ENCODE assay signal across 8 cellular contexts in the genomic region with DNA sequence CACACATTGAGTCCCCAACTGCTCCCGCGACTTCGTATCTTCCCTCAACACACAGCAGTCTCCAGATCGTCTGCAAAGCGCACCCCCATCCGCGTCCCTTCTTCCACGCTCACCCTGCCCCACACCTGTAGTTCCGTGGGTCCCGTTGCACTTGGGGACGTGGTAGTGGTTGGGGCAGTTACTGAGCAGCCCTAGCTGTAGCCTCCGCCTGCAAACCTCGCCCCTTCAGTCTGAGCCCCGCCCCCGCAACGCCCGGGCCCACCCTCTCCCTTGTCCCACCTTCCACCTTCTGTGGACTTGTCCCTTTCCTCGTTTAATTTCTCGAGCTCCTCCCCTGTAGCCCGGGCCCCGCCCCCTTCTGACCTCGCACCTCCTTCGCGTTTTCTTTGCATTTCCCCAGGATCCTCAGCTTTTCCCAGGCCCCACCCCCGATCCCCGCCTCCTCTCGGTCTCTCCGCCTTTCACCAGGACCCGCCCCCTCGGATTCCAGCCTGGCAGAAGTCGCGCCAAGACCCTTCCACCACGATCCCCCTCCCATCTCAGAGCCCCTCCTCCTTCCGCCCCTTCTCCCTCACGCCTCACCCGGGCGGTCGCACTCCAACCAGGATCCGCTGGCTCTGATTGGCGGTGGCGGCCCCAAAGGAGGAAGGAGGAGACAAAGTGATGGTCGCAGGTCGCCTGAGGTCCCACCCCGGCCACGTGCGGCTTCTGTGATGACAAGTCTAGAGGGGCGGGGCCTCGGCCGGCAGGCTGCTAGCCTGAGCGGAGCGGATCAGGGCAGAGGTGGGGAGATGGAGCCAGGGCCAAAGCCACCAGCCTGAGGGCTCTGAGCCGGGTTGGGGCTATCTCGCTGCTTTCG. TPM values are rescaled to one million over a fixed set of nuclear protein-coding genes. Genes with fewer than 3 reads are reported as not detected.
DNase-seq lines count a peak whose midpoint lies in the region; ATAC-seq and TF ChIP-seq lines count a peak whose summit lies in the region.

A gene with protein sequence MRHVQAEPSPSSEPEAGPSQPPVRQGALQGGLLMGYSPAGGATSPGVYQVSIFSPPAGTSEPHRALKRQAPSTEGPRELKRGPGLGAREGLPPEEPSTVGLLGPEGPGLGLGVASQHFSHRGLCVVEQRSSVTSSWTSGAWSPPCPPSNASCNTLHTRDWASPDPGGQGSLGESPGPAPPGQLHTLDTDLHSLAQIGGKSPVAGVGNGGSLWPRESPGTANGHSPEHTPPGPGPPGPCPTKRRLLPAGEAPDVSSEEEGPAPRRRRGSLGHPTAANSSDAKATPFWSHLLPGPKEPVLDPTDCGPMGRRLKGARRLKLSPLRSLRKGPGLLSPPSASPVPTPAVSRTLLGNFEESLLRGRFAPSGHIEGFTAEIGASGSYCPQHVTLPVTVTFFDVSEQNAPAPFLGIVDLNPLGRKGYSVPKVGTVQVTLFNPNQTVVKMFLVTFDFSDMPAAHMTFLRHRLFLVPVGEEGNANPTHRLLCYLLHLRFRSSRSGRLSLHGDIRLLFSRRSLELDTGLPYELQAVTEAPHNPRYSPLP (minus strand): TSS at position 183 of the 859 bp plus-strand sequence. CDS start 7,588 bp downstream, outside the sequence.

- peaks cover 49% of the 10 kb centered on the region for H3K4me1 Mint-ChIP-seq in activated T-cell treated with anti-CD3 and anti-CD28 coated beads, Interleukin-2, amount 50 U/mL, for 4 hours (ENCODE audit: low read depth)

- H3K4me1 ChIP-seq in esophagus (ENCODE audit: control insufficient read depth in 2 of 2, insufficient read depth in 2 of 2, low read length in 1 of 2) (peaks cover 0 to 3% of the 10 kb centered on the region in 2 donors), muscle layer of colon (ENCODE audit: insufficient read depth, low read length) (peaks cover 41% of the 10 kb centered on the region)

- H3K36me3 ChIP-seq in esophagus (ENCODE audit: control insufficient read depth in 2 of 2, insufficient read depth in 2 of 2, low read length in 1 of 2) (no peaks in the 10 kb centered on the region), muscle layer of colon (ENCODE audit: insufficient read depth, low read length) (no peaks in the 10 kb centered on the region)

- H3K27ac ChIP-seq in esophagus (ENCODE audit: low read depth in 2 of 2, low read length in 1 of 2) = peak within 1 kb of the TSS; percentile 91 to 96
- H3K27ac ChIP-seq in muscle layer of colon (ENCODE audit: low read depth, low read length) = peak within 1 kb of the TSS; percentile 78

- H3K4me3 ChIP-seq in esophagus (ENCODE audit: low read depth in 1 of 2, low read length in 2 of 2) (peak within 1 kb of the TSS; percentile 63 to 70), muscle layer of colon (ENCODE audit: low read depth in 1 of 2, low read length in 2 of 2) (peak within 1 kb of the TSS; percentile 51 to 77)

- peaks cover 1% of the 10 kb centered on the region for H3K27me3 Mint-ChIP-seq in activated T-cell treated with anti-CD3 and anti-CD28 coated beads, Interleukin-2, amount 50 U/mL, for 4 hours (ENCODE audit: low read depth)

- ATAC-seq in GM21717 (IDR thresholded peaks at IDR 0.05; ENCODE audit: unreplicated experiment) = peak; percentile 63
- ATAC-seq in activated T-cell treated with anti-CD3 and anti-CD28 coated beads, Interleukin-2, amount 50 U/mL, for 4 hours = peak; percentile 75

- H3K27me3 ChIP-seq in esophagus (ENCODE audit: control insufficient read depth in 1 of 2, insufficient read depth in 2 of 2, low read length in 2 of 2) = no peaks in the 10 kb centered on the region
- H3K27me3 ChIP-seq in muscle layer of colon (ENCODE audit: control insufficient read depth in 1 of 2, insufficient read depth in 2 of 2, low read length in 2 of 2) = no peaks in the 10 kb centered on the region

- no peaks in the 10 kb centered on the region for H3K36me3 Mint-ChIP-seq in activated T-cell treated with anti-CD3 and anti-CD28 coated beads, Interleukin-2, amount 50 U/mL, for 4 hours (ENCODE audit: insufficient read depth)

- 0 to 1% methylated on average over 54 of the region's 54 CpGs for WGBS in esophagus, 2 donors

- DNase-seq in DMS153 treated with DMSO at 0.1 percent for 48 hours (lab: John Stamatoyannopoulos, UW; ENCODE audit: unreplicated experiment) (peak; percentile 87), KBM-7 (peak; percentile 98)
- peak; percentile 85 for DNase-seq in activated T-cell treated with anti-CD3 and anti-CD28 coated beads, Interleukin-2, amount 50 U/mL, for 4 hours
- DNase-seq in stimulated activated CD8-positive, alpha-beta memory T cell treated with anti-CD3 and anti-CD28 coated beads, Interleukin-7, amount 100 ng/mL, for 24 hours (ENCODE audit: low read depth) = peak; percentile 88

- no peaks in the 10 kb centered on the region for H3K9me3 Mint-ChIP-seq in activated T-cell treated with anti-CD3 and anti-CD28 coated beads, Interleukin-2, amount 50 U/mL, for 4 hours

- H3K9me3 ChIP-seq in esophagus (ENCODE audit: control insufficient read depth in 2 of 2, insufficient read depth in 1 of 2, low read depth in 1 of 2, low read length in 1 of 2) (no peaks in the 10 kb centered on the region), muscle layer of colon (ENCODE audit: low read length) (no peaks in the 10 kb centered on the region)

- H3K9ac ChIP-seq in muscle layer of colon (ENCODE audit: low read length) = peak within 1 kb of the TSS; percentile 60

- in situ Hi-C loops in KBM-7 (cut with MboI; ENCODE audit: low pct_unique_long_range_greater_than_20kb, low sequenced_read_pairs) = loop anchor here (25.0 kb wide), 1 partner anchor 346 kb away; no protein-coding TSS in a partner anchor

- H3K4me3 Mint-ChIP-seq in activated T-cell treated with anti-CD3 and anti-CD28 coated beads, Interleukin-2, amount 50 U/mL, for 4 hours = peak within 1 kb of the TSS; percentile 83

TF ChIP-seq in PFSK-1, 5 proteins besides CTCF, POLR2A, EP300 and RAD21:
- TF ChIP-seq POLR2AphosphoS5 (IDR thresholded peaks at IDR 0.05; ENCODE audit: low read depth, low read length) = no peak
- TF ChIP-seq, protein P1, sequence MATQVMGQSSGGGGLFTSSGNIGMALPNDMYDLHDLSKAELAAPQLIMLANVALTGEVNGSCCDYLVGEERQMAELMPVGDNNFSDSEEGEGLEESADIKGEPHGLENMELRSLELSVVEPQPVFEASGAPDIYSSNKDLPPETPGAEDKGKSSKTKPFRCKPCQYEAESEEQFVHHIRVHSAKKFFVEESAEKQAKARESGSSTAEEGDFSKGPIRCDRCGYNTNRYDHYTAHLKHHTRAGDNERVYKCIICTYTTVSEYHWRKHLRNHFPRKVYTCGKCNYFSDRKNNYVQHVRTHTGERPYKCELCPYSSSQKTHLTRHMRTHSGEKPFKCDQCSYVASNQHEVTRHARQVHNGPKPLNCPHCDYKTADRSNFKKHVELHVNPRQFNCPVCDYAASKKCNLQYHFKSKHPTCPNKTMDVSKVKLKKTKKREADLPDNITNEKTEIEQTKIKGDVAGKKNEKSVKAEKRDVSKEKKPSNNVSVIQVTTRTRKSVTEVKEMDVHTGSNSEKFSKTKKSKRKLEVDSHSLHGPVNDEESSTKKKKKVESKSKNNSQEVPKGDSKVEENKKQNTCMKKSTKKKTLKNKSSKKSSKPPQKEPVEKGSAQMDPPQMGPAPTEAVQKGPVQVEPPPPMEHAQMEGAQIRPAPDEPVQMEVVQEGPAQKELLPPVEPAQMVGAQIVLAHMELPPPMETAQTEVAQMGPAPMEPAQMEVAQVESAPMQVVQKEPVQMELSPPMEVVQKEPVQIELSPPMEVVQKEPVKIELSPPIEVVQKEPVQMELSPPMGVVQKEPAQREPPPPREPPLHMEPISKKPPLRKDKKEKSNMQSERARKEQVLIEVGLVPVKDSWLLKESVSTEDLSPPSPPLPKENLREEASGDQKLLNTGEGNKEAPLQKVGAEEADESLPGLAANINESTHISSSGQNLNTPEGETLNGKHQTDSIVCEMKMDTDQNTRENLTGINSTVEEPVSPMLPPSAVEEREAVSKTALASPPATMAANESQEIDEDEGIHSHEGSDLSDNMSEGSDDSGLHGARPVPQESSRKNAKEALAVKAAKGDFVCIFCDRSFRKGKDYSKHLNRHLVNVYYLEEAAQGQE (IDR thresholded peaks at IDR 0.05; ENCODE audit: insufficient read depth in 1 of 2, low read depth in 2 of 2, low read length in 2 of 2) = no peak
- peak; percentile 61; the same call in 1 of the 2 replicates for TF ChIP-seq SIN3A (IDR thresholded peaks at IDR 0.05; ENCODE audit: borderline replicate concordance, insufficient read depth, low read length)
- no peak for TF ChIP-seq TAF1 (IDR thresholded peaks at IDR 0.05; ENCODE audit: borderline replicate concordance, insufficient read depth, low read length)
- TF ChIP-seq FOXP2 (optimal IDR thresholded peaks at IDR 0.05; ENCODE audit: borderline replicate concordance, extremely low read depth, extremely low read length, insufficient read depth) = peak; percentile 47

RNA-seq across cellular contexts. Expression of the gene that starts here (rescaled TPM):
- polyA plus RNA-seq in PFSK-1 (2012; ENCODE audit: insufficient read length, low read depth) = 8.3 TPM
- total RNA-seq in activated T-cell treated with anti-CD3 and anti-CD28 coated beads, Interleukin-2, amount 50 U/mL, for 4 hours = 1 to 10 TPM; 1.8 to 2.8 (median 1.8) TPM
- polyA plus RNA-seq in esophagus = 10 to 100 TPM; 19.6 to 20.9 TPM

Comparison
In these comparisons a context has a peak if more than half of its experiments do, and no peak if none do; other contexts are left out.
1. Peak in every context shown above with its lines: DNase-seq, ATAC-seq, H3K4me3 ChIP-seq and H3K27ac ChIP-seq.